ENCODE assay signal across 8 cellular contexts in genomic region chr3:186571644-186572013, GRCh38. TPM values are rescaled to one million over a fixed set of nuclear protein-coding genes. Genes with fewer than 3 reads are reported as not detected.
DNase-seq lines count a peak whose midpoint lies in the region; ATAC-seq, FAIRE-seq and TF ChIP-seq lines count a peak whose summit lies in the region.
"Had no signal": no experiment of that assay in that cellular context is flagged by ENCODE, and none has a peak within 500 bp of the region (broad histone marks: within the 10 kb centered on the region; RNA-seq: fewer than 3 reads in every experiment).

No MANE protein-coding gene starts in this region.

- no peaks in the 10 kb centered on the region for H3K9me3 ChIP-seq in HCT116 (ENCODE audit: control insufficient read depth in 1 of 2, insufficient read depth in 1 of 2, low read depth in 1 of 2, low read length in 2 of 2)
- H3K9me3 ChIP-seq in RWPE2 (ENCODE audit: severe bottlenecking) = no peaks in the 10 kb centered on the region
- no peaks in the 10 kb centered on the region for H3K9me3 ChIP-seq in fibroblast of lung (ENCODE audit: control insufficient read depth, insufficient read depth, low read depth, low read length)
- H3K9me3 ChIP-seq in skeletal muscle satellite cell (replicated peaks; ENCODE audit: low read length) = no peaks in the 10 kb centered on the region
- H3K9me3 ChIP-seq in small intestine (ENCODE audit: control insufficient read depth, low read depth) = no peaks in the 10 kb centered on the region

- no peaks in the 10 kb centered on the region for H3K27me3 ChIP-seq in HCT116 (ENCODE audit: insufficient read depth, low read length)
- no peaks in the 10 kb centered on the region for H3K27me3 ChIP-seq in RWPE2 (ENCODE audit: insufficient read depth, poor library complexity, severe bottlenecking)
- H3K27me3 ChIP-seq in fibroblast of lung (ENCODE audit: control insufficient read depth, insufficient read depth, low read length) = no peaks in the 10 kb centered on the region
- H3K27me3 ChIP-seq in skeletal muscle satellite cell (ENCODE audit: control insufficient read depth, insufficient read depth, low read length) = no peaks in the 10 kb centered on the region
- H3K27me3 ChIP-seq in small intestine (ENCODE audit: control insufficient read depth in 2 of 2, insufficient read depth in 2 of 2, low read length in 2 of 2) = no peaks in the 10 kb centered on the region

- no peaks in the 10 kb centered on the region for H3K9me2 ChIP-seq in HCT116 (ENCODE audit: insufficient read depth)

- intact Hi-C loops in HCT116 (cut with micrococcal nuclease) = loop anchor here (2.0 to 5.0 kb wide), 2 partner anchors 181 to 463 kb away; partner anchors contain the start of gene ETV5

- H3K4me3 ChIP-seq in HCT116 (replicated peaks in 1 of 2; ENCODE audit: low read depth in 1 of 2, low read length in 2 of 2) (peak overlapping the region; percentile 87 to 94), RWPE2 (ENCODE audit: severe bottlenecking) (peak overlapping the region; percentile 97), fibroblast of lung (replicated peaks in 1 of 4; ENCODE audit: control extremely low read depth in 1 of 4, insufficient read depth in 1 of 4, low read depth in 3 of 4, low read length in 4 of 4) (peak overlapping the region; percentile 79 to 94 (median 88)), skeletal muscle satellite cell (ENCODE audit: low read length) (peak overlapping the region; percentile 88), small intestine (ENCODE audit: low read depth in 1 of 2, low read length in 2 of 2) (peak overlapping the region in 1 of 2 donors; percentile 91)

- ATAC-seq in HCT116 (no peak), RWPE2 (ENCODE audit: low read depth) (no peak), GM21576 (IDR thresholded peaks at IDR 0.05; ENCODE audit: unreplicated experiment) (no peak)

- H2AFZ ChIP-seq in HCT116 (ENCODE audit: low read depth, low read length, poor library complexity, severe bottlenecking) (no peak overlapping the region), fibroblast of lung (ENCODE audit: low read length) (no peak overlapping the region)

- POLR2A ChIA-PET in HCT116 (lab: Charles Lee) = interaction anchor here (1.6 kb wide), 1 partner anchor 46 kb away, joined by 4 read pairs; no protein-coding TSS in a partner anchor

- BruUV-seq in HCT116 (replicated peaks; lab: Mats Ljungman, UMichigan) = no TSS peak

- H3K4me2 ChIP-seq in HCT116 (ENCODE audit: low read length) (peak overlapping the region; percentile 92), fibroblast of lung (ENCODE audit: extremely low read depth, insufficient read depth, low read length) (peak overlapping the region; percentile 77), skeletal muscle satellite cell (ENCODE audit: low read length) (peak overlapping the region; percentile 78)

- CTCF ChIA-PET in HCT116 (lab: Charles Lee) = no interaction called here

- RAD21 ChIA-PET in HCT116 (lab: Charles Lee; ENCODE audit: low non-redundant PET in 1 of 2, low total read pairs in 2 of 2, uncharacterized antibody in 2 of 2, unreplicated experiment in 2 of 2) = no interaction called here

- 17 to 32% (median 23%) methylated on average over 2 of the region's 2 CpGs for WGBS in small intestine, 3 donors

- FAIRE-seq in small intestine (lab: Jason Lieb, UNC) = no peak

- H4K20me1 ChIP-seq in HCT116 (ENCODE audit: insufficient read depth) (0 out of 2 replicates have a peak, but pooled peaks cover 3% of the 10 kb centered on the region), fibroblast of lung (ENCODE audit: control insufficient read depth, extremely low read depth, insufficient read depth, low read length) (no peaks in the 10 kb centered on the region)

- DNase-seq in HCT116 (ENCODE audit: low read depth, low spot score) = no peak
- no peak for DNase-seq in RWPE2 (ENCODE audit: low spot score)
- no peak for DNase-seq in fibroblast of lung (ENCODE audit: low read depth in 2 of 2)
- DNase-seq in small intestine = no peak
- DNase-seq in NCI-H524 treated with DMSO at 0.1 percent for 48 hours (lab: John Stamatoyannopoulos, UW) = no peak
- DNase-seq: activated CD4-positive, CD25-positive, alpha-beta regulatory T cell had no signal

- H3K4me1 ChIP-seq in HCT116 (ENCODE audit: control insufficient read depth in 1 of 2, insufficient read depth in 2 of 2, low read length in 2 of 2) = peaks cover 11 to 27% of the 10 kb centered on the region in 2 experiments
- H3K4me1 ChIP-seq in RWPE2 (ENCODE audit: insufficient read depth, poor library complexity, severe bottlenecking) = peaks cover 11% of the 10 kb centered on the region
- H3K4me1 ChIP-seq in fibroblast of lung (ENCODE audit: control insufficient read depth, extremely low read depth, insufficient read depth, low read length) = no peaks in the 10 kb centered on the region
- H3K4me1 ChIP-seq in skeletal muscle satellite cell (ENCODE audit: control insufficient read depth, insufficient read depth, low read length) = peaks cover 14% of the 10 kb centered on the region
- H3K4me1 ChIP-seq in small intestine (ENCODE audit: control insufficient read depth in 2 of 2, insufficient read depth in 1 of 2, low read depth in 1 of 2, low read length in 1 of 2) = no peaks in the 10 kb centered on the region

- H3K79me2 ChIP-seq in HCT116 (ENCODE audit: insufficient read depth, low read length) (peaks cover 62% of the 10 kb centered on the region), fibroblast of lung (ENCODE audit: control insufficient read depth, insufficient read depth, low read length) (peaks cover 14% of the 10 kb centered on the region)

- H3K36me3 ChIP-seq in HCT116 (ENCODE audit: control insufficient read depth in 1 of 2, insufficient read depth in 2 of 2, low read length in 2 of 2) (peaks cover 25 to 35% of the 10 kb centered on the region in 2 experiments), RWPE2 (ENCODE audit: low read depth) (peaks cover 50% of the 10 kb centered on the region), fibroblast of lung (ENCODE audit: control insufficient read depth, insufficient read depth, low read length) (peaks cover 5% of the 10 kb centered on the region), skeletal muscle satellite cell (ENCODE audit: insufficient read depth, low read length) (peaks cover 23% of the 10 kb centered on the region), small intestine (ENCODE audit: control insufficient read depth in 2 of 2, insufficient read depth in 2 of 2, low read length in 2 of 2) (peaks cover 0 to 15% of the 10 kb centered on the region in 2 donors)

- no peak for TF ChIP-seq CTCF in HCT116 (IDR thresholded peaks at IDR 0.05 in 2 of 3, conservative IDR thresholded peaks at IDR 0.05 in 1 of 3; ENCODE audit: borderline replicate concordance in 1 of 3, insufficient read depth in 1 of 3, low read depth in 2 of 3, low read length in 2 of 3)
- no peak for TF ChIP-seq CTCF in RWPE2 (IDR thresholded peaks at IDR 0.05; ENCODE audit: poor library complexity, severe bottlenecking)
- no peak for TF ChIP-seq CTCF in fibroblast of lung (conservative IDR thresholded peaks at IDR 0.05 in 1 of 2, IDR thresholded peaks at IDR 0.05 in 1 of 2; ENCODE audit: low read depth in 1 of 2, low read length in 2 of 2)

- peak overlapping the region; percentile 98 for H3K9ac ChIP-seq in HCT116 (ENCODE audit: low read length)
- H3K9ac ChIP-seq in fibroblast of lung (ENCODE audit: insufficient read depth, low read length) = peak overlapping the region; percentile 97
- H3K9ac ChIP-seq in skeletal muscle satellite cell (ENCODE audit: low read depth, low read length) = peak overlapping the region; percentile 93

- no peak overlapping the region for H3K27ac ChIP-seq in HCT116 (ENCODE audit: low read depth, low read length)
- no peak overlapping the region for H3K27ac ChIP-seq in RWPE2 (ENCODE audit: poor library complexity, severe bottlenecking)
- no peak overlapping the region for H3K27ac ChIP-seq in fibroblast of lung (ENCODE audit: insufficient read depth, low read length)
- no peak overlapping the region for H3K27ac ChIP-seq in small intestine (ENCODE audit: low read depth in 1 of 2, low read length in 1 of 2)

- TF ChIP-seq POLR2A in HCT116 (IDR thresholded peaks at IDR 0.05; ENCODE audit: borderline replicate concordance, extremely low read depth, insufficient read depth, insufficient read length) = no peak

- TF ChIP-seq RAD21 in HCT116 (IDR thresholded peaks at IDR 0.05; ENCODE audit: low read depth) = no peak

TF ChIP-seq in HCT116, 20 proteins besides CTCF, POLR2A, EP300 and RAD21:
- no peak for TF ChIP-seq ZFX (IDR thresholded peaks at IDR 0.05)
- no peak for TF ChIP-seq EZH2 (IDR thresholded peaks at IDR 0.05)

RNA-seq across cellular contexts. Expression of gene DNAJB11, which starts 1.1 kb away (rescaled TPM):
- total RNA-seq in HCT116 (2021; ENCODE audit: unreplicated experiment) (54.3 TPM), fibroblast of lung (33.1 and 37.5 TPM in 2 replicates)
- polyA plus RNA-seq in HCT116 (2012) = 34.1 and 40.0 TPM in 2 replicates
- polyA plus RNA-seq in fibroblast of lung (59.1 and 70.0 TPM in 2 replicates), small intestine (10 to 100 TPM; 36.7 to 86.6 (median 41.8) TPM)
- 66.1 and 73.5 TPM in 2 replicates for polyA plus RNA-seq in fibroblast of lung (2012)
- polyA minus RNA-seq in fibroblast of lung (ENCODE audit: low replicate concordance) = 4.5 and 7.5 TPM in 2 replicates
- total RNA-seq in skeletal muscle satellite cell (2012; rRNA removed) = 48.2 and 58.8 TPM in 2 replicates

RNA-seq across cellular contexts. Expression of gene TBCCD1, which starts 4.5 kb away (rescaled TPM):
- 16.8 TPM for total RNA-seq in HCT116 (2021; ENCODE audit: unreplicated experiment)
- polyA plus RNA-seq in HCT116 (2012) = 7.0 and 10.0 TPM in 2 replicates
- total RNA-seq in fibroblast of lung = 13.1 and 13.7 TPM in 2 replicates
- polyA plus RNA-seq in fibroblast of lung = 12.3 and 16.8 TPM in 2 replicates
- 6.1 and 7.3 TPM in 2 replicates for polyA plus RNA-seq in fibroblast of lung (2012)
- polyA minus RNA-seq in fibroblast of lung (ENCODE audit: low replicate concordance) = 2.9 and 11.5 TPM in 2 replicates
- total RNA-seq in skeletal muscle satellite cell (2012; rRNA removed) = 11.4 and 17.5 TPM in 2 replicates
- 1 to 10 TPM; 3.2 to 6.0 (median 4.7) TPM for polyA plus RNA-seq in small intestine

RNA-seq across cellular contexts. Expression of gene CRYGS, which starts 27.4 kb away (rescaled TPM):
- 4.3 TPM for total RNA-seq in HCT116 (2021; ENCODE audit: unreplicated experiment)
- 2.0 and 3.5 TPM in 2 replicates for polyA plus RNA-seq in HCT116 (2012)
- total RNA-seq in fibroblast of lung = 0.99 and 1.0 TPM in 2 replicates
- 0.40 and 0.54 TPM in 2 replicates for polyA plus RNA-seq in fibroblast of lung
- 0.15 and 0.33 TPM in 2 replicates for polyA plus RNA-seq in fibroblast of lung (2012)
- not detected in 2 replicates for polyA minus RNA-seq in fibroblast of lung (ENCODE audit: low replicate concordance)
- 1.0 and 2.0 TPM in 2 replicates for total RNA-seq in skeletal muscle satellite cell (2012; rRNA removed)
- 1 to 10 TPM; 2.0 to 7.4 (median 5.7) TPM for polyA plus RNA-seq in small intestine

RNA-seq across cellular contexts. Expression of gene AHSG, which starts 41.2 kb away (rescaled TPM):
- 1.6 TPM for total RNA-seq in HCT116 (2021; ENCODE audit: unreplicated experiment)
- 0.21 and 0.34 TPM in 2 replicates for polyA plus RNA-seq in HCT116 (2012)
- total RNA-seq in fibroblast of lung = not detected in 2 replicates
- polyA plus RNA-seq in fibroblast of lung = not detected in 2 replicates
- polyA plus RNA-seq in fibroblast of lung (2012) = not detected in 2 replicates
- 2.4 and 3.2 TPM in 2 replicates for polyA minus RNA-seq in fibroblast of lung (ENCODE audit: low replicate concordance)
- not detected in 2 replicates for total RNA-seq in skeletal muscle satellite cell (2012; rRNA removed)
- under 1 TPM in 1 of 3 donors, not detected in 2; 0.04 TPM for polyA plus RNA-seq in small intestine
